ENCODE assay signal across 32 cellular contexts in genomic region chr2:207686812-207687211, GRCh38.
"Had no signal": no experiment of that assay in that cellular context is flagged by ENCODE, and none has a peak within 500 bp of the region (broad histone marks: within the 10 kb centered on the region; RNA-seq: fewer than 3 reads in every experiment).

No MANE protein-coding gene starts in this region.

- H3K36me3 ChIP-seq: esophagus muscularis mucosa, gastroesophageal sphincter, heart right ventricle, left lung, neutrophil, pancreas, stomach, thyroid gland, upper lobe of left lung had no signal

- FAIRE-seq: endothelial cell of umbilical vein, islet of Langerhans, pancreas, urothelium cell line had no signal

- H3K27ac ChIP-seq: coronary artery, esophagus muscularis mucosa, foreskin keratinocyte, gastroesophageal sphincter, heart right ventricle, left lung, neutrophil, pancreas, stomach, thyroid gland, upper lobe of left lung had no signal

- H3K4me1 ChIP-seq: esophagus muscularis mucosa, foreskin keratinocyte, gastroesophageal sphincter, pancreas, thyroid gland, upper lobe of left lung had no signal

- H3K9me3 ChIP-seq: esophagus muscularis mucosa, gastroesophageal sphincter, heart right ventricle, left lung, mucosa of descending colon, neutrophil, pancreas, stomach, thyroid gland, upper lobe of left lung had no signal

- DNase-seq: effector CD8-positive, alpha-beta T cell; foreskin keratinocyte; glutamatergic neuron; heart right ventricle; hippocampal formation; left cardiac atrium; left lung; mesenchymal stem cell; mucosa of descending colon; naive B cell; pancreas; stimulated activated CD4-positive, alpha-beta T cell treated with anti-CD3 and anti-CD28 coated beads, Interleukin-12 subunit alpha, Interleukin-12 subunit beta, amount 100 ng/mL, for 4 hours; stimulated activated CD4-positive, alpha-beta T cell treated with anti-CD3 and anti-CD28 coated beads, Interleukin-1b, Interleukin-23, amount 100 ng/mL, for 48 hours; stimulated activated CD4-positive, alpha-beta T cell treated with anti-CD3 and anti-CD28 coated beads, Interleukin-4, amount 100 ng/mL, for 1 hour; stimulated activated CD8-positive, alpha-beta memory T cell treated with anti-CD3 and anti-CD28 coated beads, Interleukin-4, amount 100 ng/mL, for 48 hours; stimulated activated naive CD4-positive, alpha-beta T cell treated with Interleukin-2 at 50 U/mL for 16 hours; stomach; thyroid gland; upper lobe of left lung had no signal

- ATAC-seq: foreskin keratinocyte; gastroesophageal sphincter; heart right ventricle; left cardiac atrium; left lung; mucosa of descending colon; natural killer cell treated with Interleukin-12 subunit alpha and Interleukin-12 subunit beta and Interleukin-15 and Interleukin-18, amount 100 ng/mL, for 72 hours; pancreas; sciatic nerve had no signal

- H3K27ac Mint-ChIP-seq: mesothelial cell of epicardium; natural killer cell treated with Interleukin-12 subunit alpha and Interleukin-12 subunit beta and Interleukin-15 and Interleukin-18, amount 100 ng/mL, for 72 hours; progenitor cell of endocrine pancreas had no signal

- H3K27me3 ChIP-seq: foreskin keratinocyte, left lung, pancreas, stomach, thyroid gland, upper lobe of left lung had no signal

- H3K9me3 Mint-ChIP-seq: mesothelial cell of epicardium; natural killer cell treated with Interleukin-12 subunit alpha and Interleukin-12 subunit beta and Interleukin-15 and Interleukin-18, amount 100 ng/mL, for 72 hours; neural crest cell had no signal

- H3K4me3 Mint-ChIP-seq: mesothelial cell of epicardium; naive B cell; natural killer cell treated with Interleukin-12 subunit alpha and Interleukin-12 subunit beta and Interleukin-15 and Interleukin-18, amount 100 ng/mL, for 72 hours; neural crest cell had no signal

- H3K36me3 Mint-ChIP-seq: mesothelial cell of epicardium; naive B cell; natural killer cell treated with Interleukin-12 subunit alpha and Interleukin-12 subunit beta and Interleukin-15 and Interleukin-18, amount 100 ng/mL, for 72 hours had no signal

- H3K27me3 Mint-ChIP-seq: progenitor cell of endocrine pancreas had no signal

- H3K4me1 Mint-ChIP-seq: neural crest cell had no signal

- H3K4me2 ChIP-seq: smooth muscle cell had no signal

- H3K4me3 ChIP-seq: coronary artery, esophagus muscularis mucosa, gastroesophageal sphincter, heart right ventricle, left lung, mucosa of descending colon, pancreas, smooth muscle cell, stomach, thyroid gland, upper lobe of left lung had no signal
